In the genomic region with DNA sequence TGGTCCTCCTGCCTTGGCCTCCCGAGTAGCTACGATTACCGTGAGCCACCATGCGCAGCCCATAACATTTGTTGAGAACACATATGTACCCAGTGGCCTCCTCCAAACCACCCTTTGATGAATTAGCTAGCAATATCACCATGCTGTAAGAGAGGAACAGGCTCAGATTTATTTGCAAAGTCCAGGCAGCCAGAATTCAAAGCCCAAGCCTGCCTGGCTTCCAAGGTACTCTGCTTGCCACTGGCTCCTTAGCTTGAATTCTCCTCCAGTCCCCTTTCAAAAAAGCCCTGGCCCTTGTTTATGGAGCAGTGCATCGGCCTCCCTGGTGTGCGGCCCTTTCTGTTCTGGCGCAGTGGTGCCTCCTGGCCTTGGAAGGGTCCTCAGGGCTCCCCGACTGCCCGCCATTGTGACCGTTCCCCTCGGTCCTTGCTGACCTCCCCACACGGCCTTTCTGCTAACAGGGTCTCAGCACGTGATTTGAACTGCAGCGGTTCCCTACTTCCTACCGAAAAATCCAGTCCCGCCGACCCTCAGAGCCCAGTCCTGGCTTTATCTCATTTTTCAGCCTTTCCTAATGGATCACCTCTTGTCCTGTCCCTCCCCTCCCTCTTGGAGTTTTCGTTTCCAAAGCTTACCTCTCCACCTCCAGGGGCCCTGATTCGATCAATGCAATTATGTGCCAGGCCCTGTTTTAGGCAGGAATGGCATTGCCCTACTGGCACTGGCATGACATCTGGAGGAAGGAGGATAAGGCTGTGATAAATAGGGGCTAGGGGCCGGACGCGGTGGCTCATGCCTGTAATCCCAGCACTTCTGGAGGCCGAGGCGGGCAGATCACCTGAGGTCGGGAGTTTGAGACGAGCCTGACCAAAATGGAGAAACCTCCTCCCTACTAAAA, we compare ENCODE assay signal across 8 cellular contexts. TPM values are rescaled to one million over a fixed set of nuclear protein-coding genes. Genes with fewer than 3 reads are reported as not detected.
DNase-seq lines count a peak whose midpoint lies in the region; ATAC-seq and TF ChIP-seq lines count a peak whose summit lies in the region.

No MANE protein-coding gene starts in this region.

- H3K27ac ChIP-seq in caudate nucleus (ENCODE audit: low read depth, low read length) = no peak overlapping the region

- H3K4me3 ChIP-seq in astrocyte of the spinal cord (ENCODE audit: low read depth, low read length) = peak overlapping the region; percentile 56

- H3K4me3 Mint-ChIP-seq in type B pancreatic cell = peak overlapping the region; percentile 70

- no peaks in the 10 kb centered on the region for H3K9me3 Mint-ChIP-seq in type B pancreatic cell

- peak overlapping the region; percentile 85 for H3K27ac Mint-ChIP-seq in type B pancreatic cell

- DNase-seq in activated effector memory CD4-positive, alpha-beta T cell treated with anti-CD3 and anti-CD28 coated beads, Interleukin-2, amount 50 U/mL, for 16 hours = peak; percentile 61
- no peak for DNase-seq in activated effector memory CD4-positive, alpha-beta T cell treated with Interleukin-2 at 50 U/mL for 16 hours
- DNase-seq in astrocyte of the spinal cord (ENCODE audit: low read depth, low spot score) (no peak), mesenteric fat pad (ENCODE audit: low spot score) (peak; percentile 77), type B pancreatic cell (ENCODE audit: extremely low spot score, unreplicated experiment) (no peak), inferior parietal cortex (ENCODE audit: extremely low spot score) (no peak), caudate nucleus (lab: John Stamatoyannopoulos, UW) (no peak)

- ATAC-seq in HG03439 (IDR thresholded peaks at IDR 0.05; ENCODE audit: unreplicated experiment) = no peak

- in situ Hi-C loops in astrocyte of the spinal cord (cut with HindIII; ENCODE audit: low sequenced_read_pairs) = no loop called here

- peaks cover 3% of the 10 kb centered on the region for H3K36me3 Mint-ChIP-seq in type B pancreatic cell

- no peaks in the 10 kb centered on the region for H3K27me3 Mint-ChIP-seq in type B pancreatic cell

- TF ChIP-seq CTCF in astrocyte of the spinal cord (IDR thresholded peaks at IDR 0.05; ENCODE audit: low read depth, low read length) = no peak
- no peak for TF ChIP-seq CTCF in type B pancreatic cell (conservative IDR thresholded peaks at IDR 0.05)

- peaks cover 19% of the 10 kb centered on the region for H3K4me1 Mint-ChIP-seq in type B pancreatic cell (ENCODE audit: unreplicated experiment)

RNA-seq across cellular contexts. Expression of a gene that starts 22.0 kb away (rescaled TPM):
- total RNA-seq in mesenteric fat pad = 20.0 TPM
- total RNA-seq in type B pancreatic cell (ENCODE audit: low replicate concordance) = 72.8 and 101 TPM in 2 replicates

RNA-seq across cellular contexts. Expression of a gene that starts 38.9 kb away (rescaled TPM):
- total RNA-seq in mesenteric fat pad = not detected
- not detected in 2 replicates for total RNA-seq in type B pancreatic cell (ENCODE audit: low replicate concordance)

RNA-seq across cellular contexts. Expression of a gene that starts 45.3 kb away (rescaled TPM):
- 61.3 TPM for total RNA-seq in mesenteric fat pad
- total RNA-seq in type B pancreatic cell (ENCODE audit: low replicate concordance) = 79.8 and 98.0 TPM in 2 replicates

Comparison
In these comparisons a context has a peak if more than half of its experiments do, and no peak if none do; other contexts are left out.
1. DNase-seq: peak in activated effector memory CD4-positive, alpha-beta T cell treated with anti-CD3 and anti-CD28 coated beads, Interleukin-2, amount 50 U/mL, for 16 hours (single experiment) and mesenteric fat pad (single experiment); none in activated effector memory CD4-positive, alpha-beta T cell treated with Interleukin-2 at 50 U/mL for 16 hours (single experiment), astrocyte of the spinal cord (single experiment), type B pancreatic cell (single experiment), inferior parietal cortex (single experiment) and caudate nucleus (0 of 61).